26 cellular contexts compared by ENCODE assay signal in genomic region chr18:48968412-48969215, GRCh38.
"Had no signal": no experiment of that assay in that cellular context is flagged by ENCODE, and none has a peak within 500 bp of the region (broad histone marks: within the 10 kb centered on the region; RNA-seq: fewer than 3 reads in every experiment).

No MANE protein-coding gene starts in this region.

- H3K4me3 ChIP-seq: ascending aorta, esophagus muscularis mucosa, hepatocyte, sigmoid colon, smooth muscle cell, stomach, suprapubic skin, transverse colon, uterus had no signal

- ATAC-seq: activated naive CD4-positive, alpha-beta T cell treated with anti-CD3 and anti-CD28 coated beads, Interleukin-2, amount 50 U/mL, for 72 hours; effector memory CD8-positive, alpha-beta T cell; left cardiac atrium; stimulated activated memory B cell treated with anti-CD40 and anti-IgM and Interleukin-4, amounts not matched to agents 10 μg/mL and 1 μg/mL and 100 μg/mL, for 72 hours had no signal

- H3K27ac ChIP-seq: ascending aorta, brain microvascular endothelial cell, esophagus muscularis mucosa, hepatocyte, sigmoid colon, stomach, suprapubic skin, transverse colon, uterus had no signal

- H3K27me3 Mint-ChIP-seq: stimulated activated memory B cell treated with anti-CD40 and anti-IgM and Interleukin-4, amounts not matched to agents 10 μg/mL and 1 μg/mL and 100 μg/mL, for 72 hours had no signal

- DNase-seq: activated CD4-positive, alpha-beta memory T cell treated with anti-CD3 and anti-CD28 coated beads, Interleukin-2, amount 10 ng/mL, durations not matched to agents 7 days and 5 days; activated CD4-positive, alpha-beta T cell treated with anti-CD3 and anti-CD28 coated beads, Interleukin-2, amount 10 ng/mL, durations not matched to agents 24 days and 14 days; activated effector memory CD4-positive, alpha-beta T cell treated with anti-CD3 and anti-CD28 coated beads, Interleukin-2, amount 50 U/mL, for 16 hours; brain microvascular endothelial cell; caudate nucleus; effector memory CD8-positive, alpha-beta T cell; glutamatergic neuron; islet precursor cell; left cardiac atrium; nucleus accumbens; posterior cingulate gyrus; sigmoid colon; stimulated activated CD4-positive, alpha-beta T cell treated with anti-CD3 and anti-CD28 coated beads, Interleukin-15, amount 100 ng/mL, for 24 hours; stomach; T1000; transverse colon; uterus had no signal

- H3K9me3 Mint-ChIP-seq: activated CD4-positive, alpha-beta memory T cell treated with anti-CD3 and anti-CD28 coated beads, Interleukin-2, amount 10 ng/mL, durations not matched to agents 7 days and 5 days; activated CD4-positive, alpha-beta T cell treated with anti-CD3 and anti-CD28 coated beads, Interleukin-2, amount 10 ng/mL, durations not matched to agents 24 days and 14 days; activated naive CD4-positive, alpha-beta T cell treated with anti-CD3 and anti-CD28 coated beads, Interleukin-2, amount 50 U/mL, for 72 hours; effector memory CD8-positive, alpha-beta T cell; nephron; stimulated activated memory B cell treated with anti-CD40 and anti-IgM and Interleukin-4, amounts not matched to agents 10 μg/mL and 1 μg/mL and 100 μg/mL, for 72 hours; T-helper 1 cell treated with Interleukin-12 subunit alpha and Interleukin-12 subunit beta and Interleukin-4 antibody, amounts not matched to agents 30 μg/mL and 1 μg/mL, for 36 hours had no signal

- H3K4me3 Mint-ChIP-seq: activated CD4-positive, alpha-beta memory T cell treated with anti-CD3 and anti-CD28 coated beads, Interleukin-2, amount 10 ng/mL, durations not matched to agents 7 days and 5 days; activated CD4-positive, alpha-beta T cell treated with anti-CD3 and anti-CD28 coated beads, Interleukin-2, amount 10 ng/mL, durations not matched to agents 24 days and 14 days; effector memory CD8-positive, alpha-beta T cell; nephron; stimulated activated memory B cell treated with anti-CD40 and anti-IgM and Interleukin-4, amounts not matched to agents 10 μg/mL and 1 μg/mL and 100 μg/mL, for 72 hours; T-helper 1 cell treated with Interleukin-12 subunit alpha and Interleukin-12 subunit beta and Interleukin-4 antibody, amounts not matched to agents 30 μg/mL and 1 μg/mL, for 36 hours had no signal

- H3K4me2 ChIP-seq: hepatocyte, smooth muscle cell had no signal

- H2AFZ ChIP-seq: hepatocyte had no signal

- H3K4me1 Mint-ChIP-seq: activated CD4-positive, alpha-beta memory T cell treated with anti-CD3 and anti-CD28 coated beads, Interleukin-2, amount 10 ng/mL, durations not matched to agents 7 days and 5 days; activated CD4-positive, alpha-beta T cell treated with anti-CD3 and anti-CD28 coated beads, Interleukin-2, amount 10 ng/mL, durations not matched to agents 24 days and 14 days; stimulated activated memory B cell treated with anti-CD40 and anti-IgM and Interleukin-4, amounts not matched to agents 10 μg/mL and 1 μg/mL and 100 μg/mL, for 72 hours had no signal

- H3K27me3 ChIP-seq: ascending aorta, brain microvascular endothelial cell, esophagus muscularis mucosa, hepatocyte, sigmoid colon, stomach, suprapubic skin, transverse colon, uterus had no signal

- H3K36me3 ChIP-seq: ascending aorta, brain microvascular endothelial cell, esophagus muscularis mucosa, sigmoid colon, stomach, suprapubic skin, transverse colon, uterus had no signal

- H3K4me1 ChIP-seq: transverse colon, uterus had no signal

- H3K9me3 ChIP-seq: ascending aorta, esophagus muscularis mucosa, sigmoid colon, stomach, suprapubic skin, transverse colon, uterus had no signal

- H3K27ac Mint-ChIP-seq: activated CD4-positive, alpha-beta memory T cell treated with anti-CD3 and anti-CD28 coated beads, Interleukin-2, amount 10 ng/mL, durations not matched to agents 7 days and 5 days; activated CD4-positive, alpha-beta T cell treated with anti-CD3 and anti-CD28 coated beads, Interleukin-2, amount 10 ng/mL, durations not matched to agents 24 days and 14 days; activated naive CD4-positive, alpha-beta T cell treated with anti-CD3 and anti-CD28 coated beads, Interleukin-2, amount 50 U/mL, for 72 hours; effector memory CD8-positive, alpha-beta T cell; nephron; stimulated activated memory B cell treated with anti-CD40 and anti-IgM and Interleukin-4, amounts not matched to agents 10 μg/mL and 1 μg/mL and 100 μg/mL, for 72 hours; T-helper 1 cell treated with Interleukin-12 subunit alpha and Interleukin-12 subunit beta and Interleukin-4 antibody, amounts not matched to agents 30 μg/mL and 1 μg/mL, for 36 hours had no signal

- H3K79me2 ChIP-seq: hepatocyte had no signal

- H3K36me3 Mint-ChIP-seq: activated naive CD4-positive, alpha-beta T cell treated with anti-CD3 and anti-CD28 coated beads, Interleukin-2, amount 50 U/mL, for 72 hours; stimulated activated memory B cell treated with anti-CD40 and anti-IgM and Interleukin-4, amounts not matched to agents 10 μg/mL and 1 μg/mL and 100 μg/mL, for 72 hours had no signal
